Comparison of ENCODE assay signal across 8 cellular contexts in genomic region chr17:57861737-57862409, GRCh38. TPM values are rescaled to one million over a fixed set of nuclear protein-coding genes. Genes with fewer than 3 reads are reported as not detected.
DNase-seq lines count a peak whose midpoint lies in the region; ATAC-seq and TF ChIP-seq lines count a peak whose summit lies in the region.

No MANE protein-coding gene starts in this region.

- intact Hi-C loops in left ventricle myocardium superior (cut with micrococcal nuclease): no loop called here

- no peak overlapping the region for H3K27ac Mint-ChIP-seq in activated naive CD8-positive, alpha-beta T cell treated with anti-CD3 and anti-CD28 coated beads, Interleukin-2, amount 10 ng/mL, durations not matched to agents 7 days and 5 days

- no peaks in the 10 kb centered on the region for H3K36me3 Mint-ChIP-seq in activated naive CD8-positive, alpha-beta T cell treated with anti-CD3 and anti-CD28 coated beads, Interleukin-2, amount 10 ng/mL, durations not matched to agents 7 days and 5 days

- in situ Hi-C loops in GM13977 (cut with MboI; ENCODE audit: low pct_unique_long_range_greater_than_20kb, low sequenced_read_pairs, unreplicated experiment): no loop called here

- H3K4me1 Mint-ChIP-seq in activated naive CD8-positive, alpha-beta T cell treated with anti-CD3 and anti-CD28 coated beads, Interleukin-2, amount 10 ng/mL, durations not matched to agents 7 days and 5 days: peaks cover 15% of the 10 kb centered on the region

- H3K27me3 Mint-ChIP-seq in activated naive CD8-positive, alpha-beta T cell treated with anti-CD3 and anti-CD28 coated beads, Interleukin-2, amount 10 ng/mL, durations not matched to agents 7 days and 5 days: peaks cover 46% of the 10 kb centered on the region

- DNase-seq in GM13977 (ENCODE audit: low spot score) (peak; percentile 42), left ventricle myocardium superior (peak; percentile 85), retina (peak; percentile 67), occipital lobe (lab: John Stamatoyannopoulos, UW) (no peak), SKM-1 treated with dmso at 0.1 percent for 144 hours (lab: John Stamatoyannopoulos, UW; ENCODE audit: unreplicated experiment) (no peak)
- no peak for DNase-seq in activated naive CD8-positive, alpha-beta T cell treated with anti-CD3 and anti-CD28 coated beads, Interleukin-2, amount 10 ng/mL, durations not matched to agents 7 days and 5 days
- DNase-seq in effector CD8-positive, alpha-beta T cell (lab: John Stamatoyannopoulos, UW): no peak

- POLR2A ChIA-PET in activated naive CD8-positive, alpha-beta T cell treated with anti-CD3 and anti-CD28 coated beads, Interleukin-2, amount 10 ng/mL, durations not matched to agents 7 days and 5 days (lab: Charles Lee): interaction anchor here (1.5 to 2.8 kb wide), 2 partner anchors 12 to 132 kb away, joined by 4 to 13 read pairs; partner anchors contain the start of gene MRPS23

- ATAC-seq in activated naive CD8-positive, alpha-beta T cell treated with anti-CD3 and anti-CD28 coated beads, Interleukin-2, amount 10 ng/mL, durations not matched to agents 7 days and 5 days (ENCODE audit: low read depth): no peak
- ATAC-seq in left ventricle myocardium superior (peak; percentile 83), HG02885 (IDR thresholded peaks at IDR 0.05; ENCODE audit: poor library complexity, unreplicated experiment) (no peak)

- TF ChIP-seq CTCF in GM13977 (IDR thresholded peaks at IDR 0.05; ENCODE audit: extremely low read depth, insufficient read depth, missing control alignments): no peak

- H3K9me3 Mint-ChIP-seq in activated naive CD8-positive, alpha-beta T cell treated with anti-CD3 and anti-CD28 coated beads, Interleukin-2, amount 10 ng/mL, durations not matched to agents 7 days and 5 days: no peaks in the 10 kb centered on the region

- H3K4me3 Mint-ChIP-seq in activated naive CD8-positive, alpha-beta T cell treated with anti-CD3 and anti-CD28 coated beads, Interleukin-2, amount 10 ng/mL, durations not matched to agents 7 days and 5 days: peak overlapping the region; percentile 16

RNA-seq across cellular contexts. Expression of gene MRPS23, which starts 12.0 kb away (rescaled TPM):
- total RNA-seq in activated naive CD8-positive, alpha-beta T cell treated with anti-CD3 and anti-CD28 coated beads, Interleukin-2, amount 10 ng/mL, durations not matched to agents 7 days and 5 days: 10 to 100 TPM; 32.1 to 38.2 TPM
- total RNA-seq in left ventricle myocardium superior (86.3 TPM), occipital lobe (27.9 TPM)

Comparison
In these comparisons a context has a peak if more than half of its experiments do, and no peak if none do; other contexts are left out.
1. DNase-seq: peak in GM13977 (single experiment), left ventricle myocardium superior (single experiment) and retina (single experiment); none in activated naive CD8-positive, alpha-beta T cell treated with anti-CD3 and anti-CD28 coated beads, Interleukin-2, amount 10 ng/mL, durations not matched to agents 7 days and 5 days (single experiment), occipital lobe (single experiment), SKM-1 treated with dmso at 0.1 percent for 144 hours (single experiment) and effector CD8-positive, alpha-beta T cell (single experiment).